In the genomic region with DNA sequence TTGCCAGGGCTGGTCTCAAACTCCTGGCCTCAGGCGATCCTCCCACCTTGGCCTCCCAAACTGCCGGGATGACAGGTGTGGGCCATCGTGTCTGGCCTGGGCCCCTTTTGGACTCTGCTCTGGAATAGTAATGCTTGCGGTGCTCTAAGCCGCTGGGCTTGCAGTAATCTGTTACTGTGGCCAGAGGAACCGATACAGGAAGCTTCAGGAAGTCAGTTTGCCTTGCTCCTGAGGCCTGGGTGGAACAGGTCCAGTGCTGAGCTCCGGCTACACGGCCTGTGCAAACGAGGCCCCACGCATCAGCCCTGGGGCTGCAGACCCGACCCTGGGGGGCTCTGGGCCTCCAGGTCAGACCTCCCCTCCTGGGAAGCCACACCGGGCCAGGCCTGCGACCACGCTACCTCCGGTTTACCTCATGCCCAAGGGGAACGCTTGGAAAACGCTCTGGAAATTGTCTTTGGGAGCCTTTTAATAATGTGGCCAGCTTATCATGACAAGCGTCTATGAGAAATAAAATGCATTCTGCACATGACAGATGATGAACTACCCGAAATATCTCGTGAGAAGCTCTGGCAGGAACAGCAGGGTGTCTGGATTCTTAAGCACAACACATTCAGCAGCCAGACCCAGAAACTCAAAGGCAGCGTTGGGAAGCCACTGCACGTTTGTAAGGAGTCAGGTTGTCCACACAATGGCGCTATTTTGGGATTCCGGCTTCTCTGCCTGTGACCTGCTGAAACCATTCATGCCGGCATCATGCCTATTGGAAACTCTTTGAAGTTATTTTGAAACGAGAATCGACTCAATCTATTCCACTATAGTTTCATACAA, we compare ENCODE assay signal across 1 cellular context.
TF ChIP-seq lines count a peak whose summit lies in the region.

No MANE protein-coding gene starts in this region.

TF ChIP-seq in HepG2, 621 proteins besides CTCF, POLR2A, EP300 and RAD21 (continued from another document and continues in another):
- no peak for TF ChIP-seq GRHL1 (CRISPR knock-in tag; conservative IDR thresholded peaks at IDR 0.05)
- TF ChIP-seq NCOA2 (CRISPR knock-in tag; IDR thresholded peaks at IDR 0.05), result no peak
- TF ChIP-seq ZNF672 (CRISPR knock-in tag; IDR thresholded peaks at IDR 0.05), result no peak
- no peak for TF ChIP-seq U2AF1 (optimal IDR thresholded peaks at IDR 0.05; ENCODE audit: low read depth, low read length)
- TF ChIP-seq, protein P1, sequence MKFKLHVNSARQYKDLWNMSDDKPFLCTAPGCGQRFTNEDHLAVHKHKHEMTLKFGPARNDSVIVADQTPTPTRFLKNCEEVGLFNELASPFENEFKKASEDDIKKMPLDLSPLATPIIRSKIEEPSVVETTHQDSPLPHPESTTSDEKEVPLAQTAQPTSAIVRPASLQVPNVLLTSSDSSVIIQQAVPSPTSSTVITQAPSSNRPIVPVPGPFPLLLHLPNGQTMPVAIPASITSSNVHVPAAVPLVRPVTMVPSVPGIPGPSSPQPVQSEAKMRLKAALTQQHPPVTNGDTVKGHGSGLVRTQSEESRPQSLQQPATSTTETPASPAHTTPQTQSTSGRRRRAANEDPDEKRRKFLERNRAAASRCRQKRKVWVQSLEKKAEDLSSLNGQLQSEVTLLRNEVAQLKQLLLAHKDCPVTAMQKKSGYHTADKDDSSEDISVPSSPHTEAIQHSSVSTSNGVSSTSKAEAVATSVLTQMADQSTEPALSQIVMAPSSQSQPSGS (CRISPR knock-in tag; IDR thresholded peaks at IDR 0.05), result no peak
- no peak for TF ChIP-seq FOXO1 (CRISPR knock-in tag; IDR thresholded peaks at IDR 0.05)
- no peak for TF ChIP-seq KLF9 (CRISPR knock-in tag; IDR thresholded peaks at IDR 0.05; ENCODE audit: low read depth)
- peak; percentile 68 for TF ChIP-seq AGO2 (optimal IDR thresholded peaks at IDR 0.05; ENCODE audit: low read depth, low read length)
- no peak for TF ChIP-seq ZNF841 (CRISPR knock-in tag; IDR thresholded peaks at IDR 0.05; ENCODE audit: borderline replicate concordance)
- no peak for TF ChIP-seq THAP9 (CRISPR knock-in tag; IDR thresholded peaks at IDR 0.05; ENCODE audit: borderline replicate concordance)
- no peak for TF ChIP-seq ZNF337 (CRISPR knock-in tag; IDR thresholded peaks at IDR 0.05; ENCODE audit: borderline replicate concordance, low read depth)
- TF ChIP-seq ZNF230 (CRISPR knock-in tag; IDR thresholded peaks at IDR 0.05), result no peak
- TF ChIP-seq ZNF383 (CRISPR knock-in tag; IDR thresholded peaks at IDR 0.05; ENCODE audit: borderline replicate concordance), result no peak
- TF ChIP-seq ZNF615 (CRISPR knock-in tag; IDR thresholded peaks at IDR 0.05; ENCODE audit: borderline replicate concordance), result no peak
- TF ChIP-seq, protein P2, sequence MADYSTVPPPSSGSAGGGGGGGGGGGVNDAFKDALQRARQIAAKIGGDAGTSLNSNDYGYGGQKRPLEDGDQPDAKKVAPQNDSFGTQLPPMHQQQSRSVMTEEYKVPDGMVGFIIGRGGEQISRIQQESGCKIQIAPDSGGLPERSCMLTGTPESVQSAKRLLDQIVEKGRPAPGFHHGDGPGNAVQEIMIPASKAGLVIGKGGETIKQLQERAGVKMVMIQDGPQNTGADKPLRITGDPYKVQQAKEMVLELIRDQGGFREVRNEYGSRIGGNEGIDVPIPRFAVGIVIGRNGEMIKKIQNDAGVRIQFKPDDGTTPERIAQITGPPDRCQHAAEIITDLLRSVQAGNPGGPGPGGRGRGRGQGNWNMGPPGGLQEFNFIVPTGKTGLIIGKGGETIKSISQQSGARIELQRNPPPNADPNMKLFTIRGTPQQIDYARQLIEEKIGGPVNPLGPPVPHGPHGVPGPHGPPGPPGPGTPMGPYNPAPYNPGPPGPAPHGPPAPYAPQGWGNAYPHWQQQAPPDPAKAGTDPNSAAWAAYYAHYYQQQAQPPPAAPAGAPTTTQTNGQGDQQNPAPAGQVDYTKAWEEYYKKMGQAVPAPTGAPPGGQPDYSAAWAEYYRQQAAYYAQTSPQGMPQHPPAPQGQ (CRISPR knock-in tag; IDR thresholded peaks at IDR 0.05; ENCODE audit: borderline replicate concordance), result no peak
- no peak for TF ChIP-seq ZNF878 (CRISPR knock-in tag; IDR thresholded peaks at IDR 0.05)
- TF ChIP-seq ZNF136 (CRISPR knock-in tag; IDR thresholded peaks at IDR 0.05; ENCODE audit: low read depth), result no peak
- no peak for TF ChIP-seq ZNF776 (CRISPR knock-in tag; IDR thresholded peaks at IDR 0.05)
- TF ChIP-seq, protein P3, sequence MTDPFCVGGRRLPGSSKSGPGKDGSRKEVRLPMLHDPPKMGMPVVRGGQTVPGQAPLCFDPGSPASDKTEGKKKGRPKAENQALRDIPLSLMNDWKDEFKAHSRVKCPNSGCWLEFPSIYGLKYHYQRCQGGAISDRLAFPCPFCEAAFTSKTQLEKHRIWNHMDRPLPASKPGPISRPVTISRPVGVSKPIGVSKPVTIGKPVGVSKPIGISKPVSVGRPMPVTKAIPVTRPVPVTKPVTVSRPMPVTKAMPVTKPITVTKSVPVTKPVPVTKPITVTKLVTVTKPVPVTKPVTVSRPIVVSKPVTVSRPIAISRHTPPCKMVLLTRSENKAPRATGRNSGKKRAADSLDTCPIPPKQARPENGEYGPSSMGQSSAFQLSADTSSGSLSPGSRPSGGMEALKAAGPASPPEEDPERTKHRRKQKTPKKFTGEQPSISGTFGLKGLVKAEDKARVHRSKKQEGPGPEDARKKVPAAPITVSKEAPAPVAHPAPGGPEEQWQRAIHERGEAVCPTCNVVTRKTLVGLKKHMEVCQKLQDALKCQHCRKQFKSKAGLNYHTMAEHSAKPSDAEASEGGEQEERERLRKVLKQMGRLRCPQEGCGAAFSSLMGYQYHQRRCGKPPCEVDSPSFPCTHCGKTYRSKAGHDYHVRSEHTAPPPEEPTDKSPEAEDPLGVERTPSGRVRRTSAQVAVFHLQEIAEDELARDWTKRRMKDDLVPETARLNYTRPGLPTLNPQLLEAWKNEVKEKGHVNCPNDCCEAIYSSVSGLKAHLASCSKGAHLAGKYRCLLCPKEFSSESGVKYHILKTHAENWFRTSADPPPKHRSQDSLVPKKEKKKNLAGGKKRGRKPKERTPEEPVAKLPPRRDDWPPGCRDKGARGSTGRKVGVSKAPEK (CRISPR knock-in tag; IDR thresholded peaks at IDR 0.05; ENCODE audit: borderline replicate concordance), result no peak
- TF ChIP-seq ZNF891 (CRISPR knock-in tag; IDR thresholded peaks at IDR 0.05), result no peak
- TF ChIP-seq ZBTB3 (CRISPR knock-in tag; IDR thresholded peaks at IDR 0.05; ENCODE audit: borderline replicate concordance, low read depth), result no peak
- TF ChIP-seq ZZZ3 (CRISPR knock-in tag; IDR thresholded peaks at IDR 0.05; ENCODE audit: borderline replicate concordance), result no peak
- peak; percentile 25; the same call in 1 of the 2 replicates for TF ChIP-seq HOXA3 (CRISPR knock-in tag; IDR thresholded peaks at IDR 0.05)
- TF ChIP-seq ZBTB34 (CRISPR knock-in tag; IDR thresholded peaks at IDR 0.05), result no peak
- TF ChIP-seq ELF4 (CRISPR knock-in tag; IDR thresholded peaks at IDR 0.05; ENCODE audit: borderline replicate concordance), result no peak
- TF ChIP-seq ZNF670 (CRISPR knock-in tag; IDR thresholded peaks at IDR 0.05; ENCODE audit: borderline replicate concordance), result no peak
- TF ChIP-seq TBX2 (CRISPR knock-in tag; IDR thresholded peaks at IDR 0.05; ENCODE audit: borderline replicate concordance), result no peak
- no peak for TF ChIP-seq SAFB2 (CRISPR knock-in tag; IDR thresholded peaks at IDR 0.05; ENCODE audit: borderline replicate concordance, low read depth)
- peak; percentile 98 for TF ChIP-seq ZNF770 (CRISPR knock-in tag; IDR thresholded peaks at IDR 0.05)
- TF ChIP-seq PLRG1 (conservative IDR thresholded peaks at IDR 0.05), result no peak
- no peak for TF ChIP-seq ZSCAN30 (CRISPR knock-in tag; IDR thresholded peaks at IDR 0.05)
- TF ChIP-seq ZNF563 (CRISPR knock-in tag; IDR thresholded peaks at IDR 0.05), result no peak
- TF ChIP-seq CERS6 (CRISPR knock-in tag; IDR thresholded peaks at IDR 0.05), result no peak
- TF ChIP-seq SNRNP70 (IDR thresholded peaks at IDR 0.05; ENCODE audit: low read depth, low read length), result no peak
- TF ChIP-seq SIX1 (CRISPR knock-in tag; IDR thresholded peaks at IDR 0.05; ENCODE audit: borderline replicate concordance), result no peak; the same call in 1 of the 2 replicates
- no peak for TF ChIP-seq MBD4 (IDR thresholded peaks at IDR 0.05; ENCODE audit: borderline replicate concordance, low read length)
- TF ChIP-seq TOPORS (CRISPR knock-in tag; IDR thresholded peaks at IDR 0.05), result no peak
- TF ChIP-seq, protein P4, sequence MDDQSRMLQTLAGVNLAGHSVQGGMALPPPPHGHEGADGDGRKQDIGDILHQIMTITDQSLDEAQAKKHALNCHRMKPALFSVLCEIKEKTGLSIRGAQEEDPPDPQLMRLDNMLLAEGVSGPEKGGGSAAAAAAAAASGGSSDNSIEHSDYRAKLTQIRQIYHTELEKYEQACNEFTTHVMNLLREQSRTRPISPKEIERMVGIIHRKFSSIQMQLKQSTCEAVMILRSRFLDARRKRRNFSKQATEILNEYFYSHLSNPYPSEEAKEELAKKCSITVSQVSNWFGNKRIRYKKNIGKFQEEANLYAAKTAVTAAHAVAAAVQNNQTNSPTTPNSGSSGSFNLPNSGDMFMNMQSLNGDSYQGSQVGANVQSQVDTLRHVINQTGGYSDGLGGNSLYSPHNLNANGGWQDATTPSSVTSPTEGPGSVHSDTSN (CRISPR knock-in tag; IDR thresholded peaks at IDR 0.05; ENCODE audit: borderline replicate concordance), result no peak
- TF ChIP-seq DNMT3B (CRISPR knock-in tag; conservative IDR thresholded peaks at IDR 0.05), result no peak
- TF ChIP-seq ZNF484 (CRISPR knock-in tag; IDR thresholded peaks at IDR 0.05; ENCODE audit: borderline replicate concordance, low read depth), result no peak
